ENCODE assay signal across 1 cellular context in genomic region chr1:46303038-46303871, GRCh38.
A peak's percentile ranks its signal among the peaks of the same experiment; 100 is the strongest.
TF ChIP-seq lines count a peak whose summit lies in the region.

LRRC41 (minus strand) TSS chr1:46303616; CDS start chr1:46303322, 294 bp downstream.
UQCRH (plus strand) TSS chr1:46303698; CDS start chr1:46303767, 69 bp downstream.

TF ChIP-seq in liver, 16 proteins besides CTCF, POLR2A, EP300 and RAD21 (continued from another document):
- TF ChIP-seq YY1 (IDR thresholded peaks at IDR 0.05) (peak; percentile 100), ATF3 (IDR thresholded peaks at IDR 0.05) (peak; percentile 21), FOXA1 (IDR thresholded peaks at IDR 0.05) (no peak), MAX (IDR thresholded peaks at IDR 0.05) (peak; percentile 86), NR2F2 (IDR thresholded peaks at IDR 0.05) (peak; percentile 93), JUND (IDR thresholded peaks at IDR 0.05) (peak; percentile 75 to 80), HNF4A (conservative IDR thresholded peaks at IDR 0.05) (peak in 1 of 2 donors; percentile 13), SP1 (IDR thresholded peaks at IDR 0.05) (peak; percentile 67), FOXA2 (IDR thresholded peaks at IDR 0.05) (no peak), GABPA (IDR thresholded peaks at IDR 0.05 in 1 of 2, conservative IDR thresholded peaks at IDR 0.05 in 1 of 2) (peak; percentile 87 to 95)
